In genomic region chr1:42931911-42932422, GRCh38 we compare ENCODE assay signal across 8 cellular contexts.
DNase-seq lines count a peak whose midpoint lies in the region; ATAC-seq, FAIRE-seq and TF ChIP-seq lines count a peak whose summit lies in the region.

No MANE protein-coding gene starts in this region.

- H3K79me2 ChIP-seq in OCI-LY1 (ENCODE audit: insufficient read depth, low read length): no peaks in the 10 kb centered on the region

- H3K4me1 ChIP-seq in OCI-LY1 (ENCODE audit: insufficient read depth, low read length, severe bottlenecking): peaks cover 62% of the 10 kb centered on the region

- H3K9ac ChIP-seq in OCI-LY1 (ENCODE audit: low read length): peak overlapping the region; percentile 30; the same call in 1 of the 2 replicates

- TF ChIP-seq CTCF in OCI-LY1 (IDR thresholded peaks at IDR 0.05; ENCODE audit: low read length) (no peak), D721Med (IDR thresholded peaks at IDR 0.05; ENCODE audit: insufficient read depth, missing control alignments) (no peak)

- no peaks in the 10 kb centered on the region for H3F3A ChIP-seq in OCI-LY1 (ENCODE audit: insufficient read depth, low read length)

- H3K27me3 ChIP-seq in OCI-LY1 (ENCODE audit: insufficient read depth, low read length): no peaks in the 10 kb centered on the region

- no peaks in the 10 kb centered on the region for H3K9me3 ChIP-seq in OCI-LY1 (ENCODE audit: low read length)

- FAIRE-seq in GM18507 (lab: Jason Lieb, UNC): peak; percentile 96
- no peak for FAIRE-seq in D721Med (lab: Jason Lieb, UNC)

- ATAC-seq in HG02852 (IDR thresholded peaks at IDR 0.05; ENCODE audit: unreplicated experiment): peak; percentile 71

- no peak overlapping the region for H2AFZ ChIP-seq in OCI-LY1 (ENCODE audit: low read length)

- peak overlapping the region; percentile 47 for H3K4me3 ChIP-seq in OCI-LY1 (ENCODE audit: low read depth, low read length, poor library complexity, severe bottlenecking)

- H3K4me2 ChIP-seq in OCI-LY1 (ENCODE audit: low read length): peak overlapping the region; percentile 61

- no peaks in the 10 kb centered on the region for H4K20me1 ChIP-seq in OCI-LY1 (ENCODE audit: insufficient read depth, low read length)

- H3K9me2 ChIP-seq in OCI-LY1 (ENCODE audit: low read depth, low read length): no peaks in the 10 kb centered on the region

- H3K36me3 ChIP-seq in OCI-LY1 (ENCODE audit: insufficient read depth, low read length): peaks cover 78% of the 10 kb centered on the region

- peak overlapping the region; percentile 97 for H3K27ac ChIP-seq in OCI-LY1 (ENCODE audit: low read depth, low read length, poor library complexity, severe bottlenecking)

- DNase-seq in GM18507 (ENCODE audit: extremely low spot score, insufficient read length, low read depth) (peak; percentile 92), kidney glomerular epithelial cell (lab: John Stamatoyannopoulos, UW) (peak; percentile 42), D721Med (ENCODE audit: insufficient read length, low spot score) (no peak), DMS 273 (lab: John Stamatoyannopoulos, UW; ENCODE audit: unreplicated experiment) (no peak)
- DNase-seq in activated T-helper 1 cell treated with anti-CD3 and anti-CD28 coated beads, Interleukin-2, amount 50 U/mL, for 16 hours (ENCODE audit: low read depth in 1 of 2, low spot score in 1 of 2): peak; percentile 54 to 60
- DNase-seq in stimulated activated CD4-positive, alpha-beta T cell treated with anti-CD3 and anti-CD28 coated beads, Interleukin-4, amount 100 ng/mL, for 48 hours (ENCODE audit: low read depth in 2 of 2): peak; percentile 54 to 56

Comparison
In these comparisons a context has a peak if more than half of its experiments do, and no peak if none do; other contexts are left out.
1. DNase-seq: peak in GM18507 (single experiment), activated T-helper 1 cell treated with anti-CD3 and anti-CD28 coated beads, Interleukin-2, amount 50 U/mL, for 16 hours (2 of 2), kidney glomerular epithelial cell (single experiment) and stimulated activated CD4-positive, alpha-beta T cell treated with anti-CD3 and anti-CD28 coated beads, Interleukin-4, amount 100 ng/mL, for 48 hours (2 of 2); none in D721Med (single experiment) and DMS 273 (single experiment).